17 cellular contexts compared by ENCODE assay signal in genomic region chr4:75821966-75822365, GRCh38.
DNase-seq lines count a peak whose midpoint lies in the region; ATAC-seq and TF ChIP-seq lines count a peak whose summit lies in the region.
"Had no signal": no experiment of that assay in that cellular context is flagged by ENCODE, and none has a peak within 500 bp of the region (broad histone marks: within the 10 kb centered on the region; RNA-seq: fewer than 3 reads in every experiment).

No MANE protein-coding gene starts in this region.

- H4K20me1 ChIP-seq in GM23248 (ENCODE audit: insufficient read depth) (no peaks in the 10 kb centered on the region), PC-3 (ENCODE audit: low read length) (no peaks in the 10 kb centered on the region)

- no TSS peak for BruUV-seq in PC-3 (replicated peaks; lab: Mats Ljungman, UMichigan)

- POLR2A ChIA-PET in PC-3 (lab: Charles Lee; ENCODE audit: unreplicated experiment): no interaction called here

- peaks cover 10% of the 10 kb centered on the region for H3K4me1 Mint-ChIP-seq in dendritic cell treated with granulocyte-macrophage colony-stimulating factor and Interleukin-4, amounts not matched to agents 40 ng/mL and 50 ng/mL, for 4 days (ENCODE audit: low read depth)
- H3K4me1 Mint-ChIP-seq: activated CD4-positive, alpha-beta T cell treated with anti-CD3 and anti-CD28 coated beads, Interleukin-2, amount 10 ng/mL, durations not matched to agents 24 days and 14 days; activated naive CD4-positive, alpha-beta T cell treated with anti-CD3 and anti-CD28 coated beads, Interleukin-2, amount 10 ng/mL, durations not matched to agents 7 days and 5 days; CD8-positive, alpha-beta memory T cell had no signal

- TF ChIP-seq POLR2A in gastrocnemius medialis (IDR thresholded peaks at IDR 0.05) (no peak), GM18505 (IDR thresholded peaks at IDR 0.05; ENCODE audit: borderline replicate concordance, extremely low read depth, insufficient read depth, insufficient read length) (no peak)

- peak overlapping the region; percentile 13 for H3K4me3 Mint-ChIP-seq in dendritic cell treated with granulocyte-macrophage colony-stimulating factor and Interleukin-4, amounts not matched to agents 40 ng/mL and 50 ng/mL, for 4 days
- H3K4me3 Mint-ChIP-seq: activated CD4-positive, alpha-beta T cell treated with anti-CD3 and anti-CD28 coated beads, Interleukin-2, amount 10 ng/mL, durations not matched to agents 24 days and 14 days; activated naive CD4-positive, alpha-beta T cell treated with anti-CD3 and anti-CD28 coated beads, Interleukin-2, amount 10 ng/mL, durations not matched to agents 7 days and 5 days; CD8-positive, alpha-beta memory T cell; effector memory CD8-positive, alpha-beta T cell; type B pancreatic cell had no signal

- ATAC-seq in PC-3: peak; percentile 85
- peak; percentile 76 to 77 for ATAC-seq in gastrocnemius medialis
- ATAC-seq in heart right ventricle: no peak
- ATAC-seq in GM18505 (IDR thresholded peaks at IDR 0.05; ENCODE audit: unreplicated experiment): no peak
- ATAC-seq: effector memory CD8-positive, alpha-beta T cell had no signal

- peaks cover 14% of the 10 kb centered on the region for H3F3A ChIP-seq in GM23248 (ENCODE audit: insufficient read depth)
- H3F3A ChIP-seq in PC-3 (ENCODE audit: low read length, unreplicated experiment): no peaks in the 10 kb centered on the region

- peak overlapping the region; percentile 70 for H3K27ac Mint-ChIP-seq in dendritic cell treated with granulocyte-macrophage colony-stimulating factor and Interleukin-4, amounts not matched to agents 40 ng/mL and 50 ng/mL, for 4 days
- H3K27ac Mint-ChIP-seq: activated CD4-positive, alpha-beta T cell treated with anti-CD3 and anti-CD28 coated beads, Interleukin-2, amount 10 ng/mL, durations not matched to agents 24 days and 14 days; activated naive CD4-positive, alpha-beta T cell treated with anti-CD3 and anti-CD28 coated beads, Interleukin-2, amount 10 ng/mL, durations not matched to agents 7 days and 5 days; CD8-positive, alpha-beta memory T cell; effector memory CD8-positive, alpha-beta T cell; type B pancreatic cell had no signal

- in situ Hi-C loops in GM23248 (cut with MboI) (no loop called here), gastrocnemius medialis (cut with MboI; ENCODE audit: low sequenced_read_pairs in 4 of 4) (loop anchor here in 1 of 4 donors (25.0 kb wide), 1 partner anchor 140 kb away; no protein-coding TSS in a partner anchor)

- no peak overlapping the region for H2AFZ ChIP-seq in GM23248
- H2AFZ ChIP-seq in PC-3 (ENCODE audit: low read length): no peak overlapping the region

- H3K9me3 Mint-ChIP-seq in dendritic cell treated with granulocyte-macrophage colony-stimulating factor and Interleukin-4, amounts not matched to agents 40 ng/mL and 50 ng/mL, for 4 days: no peaks in the 10 kb centered on the region
- H3K9me3 Mint-ChIP-seq: activated CD4-positive, alpha-beta T cell treated with anti-CD3 and anti-CD28 coated beads, Interleukin-2, amount 10 ng/mL, durations not matched to agents 24 days and 14 days; activated naive CD4-positive, alpha-beta T cell treated with anti-CD3 and anti-CD28 coated beads, Interleukin-2, amount 10 ng/mL, durations not matched to agents 7 days and 5 days; CD8-positive, alpha-beta memory T cell; effector memory CD8-positive, alpha-beta T cell; type B pancreatic cell had no signal

- H3K79me2 ChIP-seq in GM23248 (ENCODE audit: insufficient read depth) (no peaks in the 10 kb centered on the region), PC-3 (ENCODE audit: low read length) (no peaks in the 10 kb centered on the region)

- H3K4me2 ChIP-seq in GM23248 (ENCODE audit: unreplicated experiment): no peak overlapping the region
- H3K4me2 ChIP-seq in PC-3 (ENCODE audit: low read length): no peak overlapping the region

- DNase-seq in GM23248 (peak; percentile 23), PC-3 (peak; percentile 72), gastrocnemius medialis (peak; percentile 38 to 59), heart right ventricle (no peak), NCI-H1417 (lab: John Stamatoyannopoulos, UW) (no peak)
- DNase-seq: activated CD4-positive, alpha-beta T cell treated with anti-CD3 and anti-CD28 coated beads, Interleukin-2, amount 10 ng/mL, durations not matched to agents 24 days and 14 days; activated naive CD4-positive, alpha-beta T cell treated with anti-CD3 and anti-CD28 coated beads, Interleukin-2, amount 10 ng/mL, durations not matched to agents 7 days and 5 days; anterior cingulate cortex; CD8-positive, alpha-beta memory T cell; DMS153; effector memory CD8-positive, alpha-beta T cell; kidney; NCI-H1105 treated with DMSO at 0.1 percent for 48 hours; NCI-H446 had no signal

- H3K27ac ChIP-seq in GM23248 (no peak overlapping the region), PC-3 (ENCODE audit: low read length) (no peak overlapping the region), gastrocnemius medialis (peak overlapping the region in 3 of 4 donors; percentile 28 to 74 (median 65)), heart right ventricle (no peak overlapping the region)

- H3K4me1 ChIP-seq in GM23248 (ENCODE audit: insufficient read depth) (no peaks in the 10 kb centered on the region), PC-3 (ENCODE audit: insufficient read depth, low read length) (no peaks in the 10 kb centered on the region), gastrocnemius medialis (peaks cover 0 to 10% of the 10 kb centered on the region in 2 donors), heart right ventricle (peaks cover 0 to 7% (median 0%) of the 10 kb centered on the region in 9 donors)

- no peaks in the 10 kb centered on the region for H3K9me3 ChIP-seq in GM23248 (ENCODE audit: low read depth)
- no peaks in the 10 kb centered on the region for H3K9me3 ChIP-seq in PC-3 (ENCODE audit: low read length)
- H3K9me3 ChIP-seq in gastrocnemius medialis: no peaks in the 10 kb centered on the region
- no peaks in the 10 kb centered on the region for H3K9me3 ChIP-seq in heart right ventricle

- H3K4me3 ChIP-seq in GM23248: no peak overlapping the region
- no peak overlapping the region for H3K4me3 ChIP-seq in PC-3 (ENCODE audit: low read length)
- H3K4me3 ChIP-seq in gastrocnemius medialis: no peak overlapping the region
- H3K4me3 ChIP-seq in heart right ventricle: no peak overlapping the region

- CTCF ChIA-PET in PC-3 (lab: Charles Lee): no interaction called here

- H3K36me3 Mint-ChIP-seq in dendritic cell treated with granulocyte-macrophage colony-stimulating factor and Interleukin-4, amounts not matched to agents 40 ng/mL and 50 ng/mL, for 4 days (ENCODE audit: low read depth): no peaks in the 10 kb centered on the region
- H3K36me3 Mint-ChIP-seq: type B pancreatic cell had no signal

- no peaks in the 10 kb centered on the region for H3K9me2 ChIP-seq in GM23248 (ENCODE audit: insufficient read depth)
- no peaks in the 10 kb centered on the region for H3K9me2 ChIP-seq in PC-3 (replicated peaks; ENCODE audit: low read length)

- no peak overlapping the region for H3K9ac ChIP-seq in GM23248
- H3K9ac ChIP-seq in PC-3 (ENCODE audit: low read length): no peak overlapping the region

- no peaks in the 10 kb centered on the region for H3K27me3 Mint-ChIP-seq in dendritic cell treated with granulocyte-macrophage colony-stimulating factor and Interleukin-4, amounts not matched to agents 40 ng/mL and 50 ng/mL, for 4 days
- H3K27me3 Mint-ChIP-seq: activated naive CD4-positive, alpha-beta T cell treated with anti-CD3 and anti-CD28 coated beads, Interleukin-2, amount 10 ng/mL, durations not matched to agents 7 days and 5 days; effector memory CD8-positive, alpha-beta T cell; type B pancreatic cell had no signal

- H3K36me3 ChIP-seq in GM23248 (ENCODE audit: low read depth) (no peaks in the 10 kb centered on the region), PC-3 (ENCODE audit: low read depth, low read length) (no peaks in the 10 kb centered on the region), gastrocnemius medialis (no peaks in the 10 kb centered on the region), heart right ventricle (peaks cover 0 to 1% (median 0%) of the 10 kb centered on the region in 9 donors)

- intact Hi-C loops in PC-3 (cut with micrococcal nuclease): loop anchor here (2.0 kb wide), 1 partner anchor 25 kb away; no protein-coding TSS in a partner anchor
- intact Hi-C loops in dendritic cell treated with granulocyte-macrophage colony-stimulating factor and Interleukin-4, amounts not matched to agents 40 ng/mL and 50 ng/mL, for 4 days (cut with micrococcal nuclease): no loop called here
- intact Hi-C loops in gastrocnemius medialis (cut with DNase I; ENCODE audit: low total_unique reads): no loop called here
- intact Hi-C loops in heart right ventricle (cut with DNase I): no loop called here

- TF ChIP-seq CTCF in PC-3 (conservative IDR thresholded peaks at IDR 0.05; ENCODE audit: low read depth, low read length) (no peak), gastrocnemius medialis (IDR thresholded peaks at IDR 0.05 in 4 of 5, conservative IDR thresholded peaks at IDR 0.05 in 1 of 5) (no peak), heart right ventricle (IDR thresholded peaks at IDR 0.05) (no peak)

- no peaks in the 10 kb centered on the region for H3K27me3 ChIP-seq in GM23248 (replicated peaks; ENCODE audit: insufficient read depth)
- H3K27me3 ChIP-seq in PC-3 (ENCODE audit: low read length): no peaks in the 10 kb centered on the region
- no peaks in the 10 kb centered on the region for H3K27me3 ChIP-seq in gastrocnemius medialis
- H3K27me3 ChIP-seq in heart right ventricle: no peaks in the 10 kb centered on the region

- 75 to 77% methylated on average over 5 of the region's 5 CpGs for WGBS in GM23248 (ENCODE audit: low coverage in 1 of 2, low lambda C conversion rate in 2 of 2, missing lambda C conversion rate in 2 of 2), 2 experiments
- 93 to 95% methylated on average over 5 of the region's 5 CpGs for WGBS in heart right ventricle, 2 donors

Comparison
In these comparisons a context has a peak if more than half of its experiments do, and no peak if none do; other contexts are left out.
1. DNase-seq: peak in GM23248 (single experiment), PC-3 (single experiment) and gastrocnemius medialis (2 of 2); none in heart right ventricle (0 of 2) and NCI-H1417 (0 of 3).
2. H3K27ac ChIP-seq: peak in gastrocnemius medialis (3 of 4); none in GM23248 (single experiment), PC-3 (single experiment) and heart right ventricle (0 of 10).
3. ATAC-seq: peak in PC-3 (single experiment) and gastrocnemius medialis (2 of 2); none in heart right ventricle (0 of 8) and GM18505 (single experiment).